20 cellular contexts compared by ENCODE assay signal in the genomic region with DNA sequence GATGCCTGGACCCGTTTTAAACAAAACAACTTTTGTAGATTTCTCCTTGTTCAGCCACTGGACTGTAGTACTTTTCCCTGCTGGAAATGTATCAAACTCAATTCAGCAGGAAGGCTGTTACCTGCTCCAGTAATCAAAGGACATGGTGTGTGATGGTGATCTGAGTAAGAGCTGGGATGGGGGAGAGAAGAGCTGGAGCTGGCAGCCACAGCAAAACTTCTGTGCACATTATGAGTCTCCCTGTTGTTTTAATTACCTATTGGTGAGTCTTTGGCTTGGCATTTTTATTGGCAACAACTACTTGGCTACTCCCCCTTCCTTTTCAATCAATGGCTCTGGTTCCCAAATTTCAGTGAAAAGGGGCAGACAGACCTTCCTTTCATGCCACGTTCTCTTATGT. TPM values are rescaled to one million over a fixed set of nuclear protein-coding genes. Genes with fewer than 3 reads are reported as not detected.
DNase-seq lines count a peak whose midpoint lies in the region; FAIRE-seq and TF ChIP-seq lines count a peak whose summit lies in the region.
"Had no signal": no experiment of that assay in that cellular context is flagged by ENCODE, and none has a peak within 500 bp of the region (broad histone marks: within the 10 kb centered on the region; RNA-seq: fewer than 3 reads in every experiment).

No MANE protein-coding gene starts in this region.

- peak overlapping the region; percentile 74 to 99 (median 87) for H3K27ac Mint-ChIP-seq in nephron
- H3K27ac Mint-ChIP-seq: activated B cell treated with CpG ODN at 0.5 μM for 24 hours, T-cell had no signal

- H3K27me3 ChIP-seq in endothelial cell of umbilical vein (ENCODE audit: control insufficient read depth in 2 of 2, insufficient read depth in 2 of 2, low read length in 2 of 2) (no peaks in the 10 kb centered on the region), left ventricle myocardium inferior (ENCODE audit: low read depth) (no peaks in the 10 kb centered on the region)
- H3K27me3 ChIP-seq: BLaER1 treated with 17β-estradiol and CSF1 and Interleukin-3, amounts not matched to agents 10 nM and 100 nM; right atrium auricular region had no signal

- no peak for TF ChIP-seq POLR2A in endothelial cell of umbilical vein (IDR thresholded peaks at IDR 0.05; ENCODE audit: low read depth, low read length)

- H3K36me3 Mint-ChIP-seq in nephron (ENCODE audit: low read depth) = peaks cover 65% of the 10 kb centered on the region
- H3K36me3 Mint-ChIP-seq: T-cell had no signal

- no peaks in the 10 kb centered on the region for H3K9me3 ChIP-seq in endothelial cell of umbilical vein (replicated peaks; ENCODE audit: control insufficient read depth, insufficient read depth, low read length)
- H3K9me3 ChIP-seq in left ventricle myocardium inferior (replicated peaks) = no peaks in the 10 kb centered on the region
- H3K9me3 ChIP-seq: right atrium auricular region, thoracic aorta had no signal

- H3K4me2 ChIP-seq in endothelial cell of umbilical vein (ENCODE audit: insufficient read depth, low read length) = peak overlapping the region; percentile 80

- no TSS peak for BruUV-seq in endothelial cell of umbilical vein (replicated peaks; lab: Mats Ljungman, UMichigan)

- no peak for FAIRE-seq in endothelial cell of umbilical vein (lab: Jason Lieb, UNC)
- FAIRE-seq: H1 had no signal

- H4K20me1 ChIP-seq in endothelial cell of umbilical vein (replicated peaks; ENCODE audit: control insufficient read depth, extremely low read depth, insufficient read depth, low read length) = no peaks in the 10 kb centered on the region
- H4K20me1 ChIP-seq: BLaER1 treated with 17β-estradiol and CSF1 and Interleukin-3, amounts not matched to agents 10 nM and 100 nM had no signal

- DNase-seq in EL = peak; percentile 64
- DNase-seq in NCI-H226 = peak; percentile 7
- DNase-seq in endothelial cell of umbilical vein (ENCODE audit: low read depth, low spot score) = peak; percentile 30
- no peak for DNase-seq in GM10248 (ENCODE audit: extremely low spot score)
- no peak for DNase-seq in cerebellar nuclear complex (lab: John Stamatoyannopoulos, UW)
- DNase-seq in left ventricle myocardium inferior = no peak
- no peak for DNase-seq in stimulated activated CD8-positive, alpha-beta memory T cell treated with anti-CD3 and anti-CD28 coated beads, Interleukin-4, amount 100 ng/mL, for 48 hours
- DNase-seq: activated B cell treated with CpG ODN at 0.5 μM for 24 hours; anterior cingulate cortex; dorsolateral prefrontal cortex; NCI-H2029; NCI-H524 treated with DMSO at 0.1 percent for 48 hours; stimulated activated CD4-positive, alpha-beta T cell treated with anti-CD3 and anti-CD28 coated beads, Interleukin-2, amount 100 ng/mL, for 48 hours; T-cell had no signal

- no peak overlapping the region for H2AFZ ChIP-seq in endothelial cell of umbilical vein (ENCODE audit: low read depth, low read length)

- no peaks in the 10 kb centered on the region for H3K36me3 ChIP-seq in endothelial cell of umbilical vein (ENCODE audit: control insufficient read depth in 2 of 2, extremely low read depth in 1 of 2, insufficient read depth in 2 of 2, low read length in 2 of 2)
- no peaks in the 10 kb centered on the region for H3K36me3 ChIP-seq in left ventricle myocardium inferior
- H3K36me3 ChIP-seq: right atrium auricular region, thoracic aorta had no signal

- H3K79me2 ChIP-seq in endothelial cell of umbilical vein (ENCODE audit: control insufficient read depth, insufficient read depth, low read length) = peaks cover 19% of the 10 kb centered on the region

- intact Hi-C loops in endothelial cell of umbilical vein (cut with micrococcal nuclease) (no loop called here), left ventricle myocardium inferior (cut with micrococcal nuclease) (no loop called here)

- H3K9ac ChIP-seq in endothelial cell of umbilical vein (replicated peaks; ENCODE audit: extremely low read depth, insufficient read depth, low read length) = no peak overlapping the region
- H3K9ac ChIP-seq: BLaER1 treated with 17β-estradiol and CSF1 and Interleukin-3, amounts not matched to agents 10 nM and 100 nM had no signal

- dilution Hi-C loops in endothelial cell of umbilical vein (cut with MboI; ENCODE audit: extremely low pct_ligation_motif_present, low sequenced_read_pairs) = no loop called here

- H3K4me1 ChIP-seq in endothelial cell of umbilical vein (ENCODE audit: control insufficient read depth, extremely low read depth, insufficient read depth, low read length) (peaks cover 35% of the 10 kb centered on the region), left ventricle myocardium inferior (peaks cover 83% of the 10 kb centered on the region)

- CTCF ChIA-PET in endothelial cell of umbilical vein (lab: Charles Lee) = interaction anchor here (1.2 to 2.0 kb wide), 4 partner anchors 10 to 216 kb away, joined by 3 to 9 read pairs (median 6); no protein-coding TSS in a partner anchor
- CTCF ChIA-PET in GM10248 (lab: Yijun Ruan, JAX) = no interaction called here

- TF ChIP-seq CTCF in endothelial cell of umbilical vein (IDR thresholded peaks at IDR 0.05; ENCODE audit: extremely low read depth in 1 of 2, insufficient read depth in 1 of 2, low read depth in 1 of 2, low read length in 2 of 2) = no peak
- no peak for TF ChIP-seq CTCF in nephron (IDR thresholded peaks at IDR 0.05; ENCODE audit: unreplicated experiment in 3 of 3)
- no peak for TF ChIP-seq CTCF in GM10248 (IDR thresholded peaks at IDR 0.05; ENCODE audit: control extremely low read depth, extremely low read depth, low read depth, missing control alignments)
- TF ChIP-seq CTCF in left ventricle myocardium inferior (IDR thresholded peaks at IDR 0.05; ENCODE audit: borderline replicate concordance) = no peak

- peaks cover 2% of the 10 kb centered on the region for H3K9me3 Mint-ChIP-seq in nephron
- H3K9me3 Mint-ChIP-seq: activated B cell treated with CpG ODN at 0.5 μM for 24 hours, T-cell had no signal

- peak overlapping the region in 1 of 3 experiments; percentile 2 for H3K4me3 Mint-ChIP-seq in nephron
- H3K4me3 Mint-ChIP-seq: activated B cell treated with CpG ODN at 0.5 μM for 24 hours, T-cell had no signal

- peaks cover 82% of the 10 kb centered on the region for H3K4me1 Mint-ChIP-seq in nephron

- POLR2A ChIA-PET in endothelial cell of umbilical vein (lab: Charles Lee) (interaction anchor here (1.2 kb wide), 1 partner anchor 10 kb away, joined by 3 read pairs; no protein-coding TSS in a partner anchor), GM10248 (lab: Yijun Ruan, JAX) (no interaction called here)

- H3K27me3 Mint-ChIP-seq in nephron (ENCODE audit: low read depth) = no peaks in the 10 kb centered on the region
- H3K27me3 Mint-ChIP-seq: activated B cell treated with CpG ODN at 0.5 μM for 24 hours had no signal

- H3K9me1 ChIP-seq in endothelial cell of umbilical vein (replicated peaks; ENCODE audit: control insufficient read depth, extremely low read depth, insufficient read depth, low read length) = no peaks in the 10 kb centered on the region

- no peak overlapping the region for H3K4me3 ChIP-seq in endothelial cell of umbilical vein (replicated peaks in 1 of 3; ENCODE audit: insufficient read depth in 1 of 3, low read depth in 1 of 3, low read length in 3 of 3)
- H3K4me3 ChIP-seq in left ventricle myocardium inferior = no peak overlapping the region
- H3K4me3 ChIP-seq: BLaER1 treated with 17β-estradiol and CSF1 and Interleukin-3, amounts not matched to agents 10 nM and 100 nM; lung; right atrium auricular region had no signal

- H3K27ac ChIP-seq in endothelial cell of umbilical vein (ENCODE audit: insufficient read depth, low read depth, low read length) (peak overlapping the region; percentile 71), left ventricle myocardium inferior (replicated peaks) (no peak overlapping the region)
- H3K27ac ChIP-seq: BLaER1 treated with 17β-estradiol and CSF1 and Interleukin-3, amounts not matched to agents 10 nM and 100 nM had no signal

TF ChIP-seq in endothelial cell of umbilical vein, 7 proteins besides CTCF, POLR2A, EP300 and RAD21:
- peak; percentile 16 for TF ChIP-seq FOS (IDR thresholded peaks at IDR 0.05; ENCODE audit: borderline replicate concordance, insufficient read depth, low read length)
- TF ChIP-seq MYC (IDR thresholded peaks at IDR 0.05; ENCODE audit: low read depth, low read length) = no peak

RNA-seq across cellular contexts. Expression of gene NREP, which starts 9.7 kb away (rescaled TPM):
- total RNA-seq in endothelial cell of umbilical vein (96.7 and 107 TPM in 2 replicates), left ventricle myocardium inferior (27.5 TPM)
- 89.6 and 112 TPM in 2 replicates for polyA plus RNA-seq in endothelial cell of umbilical vein
- 86.4 and 91.4 TPM in 2 replicates for polyA plus RNA-seq in endothelial cell of umbilical vein (2011; cell fraction: cytosol; rRNA removed)
- polyA plus RNA-seq in endothelial cell of umbilical vein (2011; cell fraction: nucleus; rRNA removed) = 169 and 229 TPM in 2 replicates
- polyA plus RNA-seq in endothelial cell of umbilical vein (2012) = 92.6 and 93.3 TPM in 2 replicates
- polyA minus RNA-seq in endothelial cell of umbilical vein = 90.9 and 105 TPM in 2 replicates
- polyA minus RNA-seq in endothelial cell of umbilical vein (2011; cell fraction: cytosol; rRNA and poly(A)+ RNA removed) = 1.7 TPM
- 274 and 382 TPM in 2 replicates for polyA minus RNA-seq in endothelial cell of umbilical vein (2011; cell fraction: nucleus; rRNA and poly(A)+ RNA removed)

Comparison
In these comparisons a context has a peak if more than half of its experiments do, and no peak if none do; other contexts are left out.
1. DNase-seq: peak in EL (single experiment), NCI-H226 (single experiment) and endothelial cell of umbilical vein (single experiment); none in GM10248 (single experiment), cerebellar nuclear complex (0 of 2), left ventricle myocardium inferior (single experiment) and stimulated activated CD8-positive, alpha-beta memory T cell treated with anti-CD3 and anti-CD28 coated beads, Interleukin-4, amount 100 ng/mL, for 48 hours (single experiment).